8 cellular contexts compared by ENCODE assay signal in the genomic region with DNA sequence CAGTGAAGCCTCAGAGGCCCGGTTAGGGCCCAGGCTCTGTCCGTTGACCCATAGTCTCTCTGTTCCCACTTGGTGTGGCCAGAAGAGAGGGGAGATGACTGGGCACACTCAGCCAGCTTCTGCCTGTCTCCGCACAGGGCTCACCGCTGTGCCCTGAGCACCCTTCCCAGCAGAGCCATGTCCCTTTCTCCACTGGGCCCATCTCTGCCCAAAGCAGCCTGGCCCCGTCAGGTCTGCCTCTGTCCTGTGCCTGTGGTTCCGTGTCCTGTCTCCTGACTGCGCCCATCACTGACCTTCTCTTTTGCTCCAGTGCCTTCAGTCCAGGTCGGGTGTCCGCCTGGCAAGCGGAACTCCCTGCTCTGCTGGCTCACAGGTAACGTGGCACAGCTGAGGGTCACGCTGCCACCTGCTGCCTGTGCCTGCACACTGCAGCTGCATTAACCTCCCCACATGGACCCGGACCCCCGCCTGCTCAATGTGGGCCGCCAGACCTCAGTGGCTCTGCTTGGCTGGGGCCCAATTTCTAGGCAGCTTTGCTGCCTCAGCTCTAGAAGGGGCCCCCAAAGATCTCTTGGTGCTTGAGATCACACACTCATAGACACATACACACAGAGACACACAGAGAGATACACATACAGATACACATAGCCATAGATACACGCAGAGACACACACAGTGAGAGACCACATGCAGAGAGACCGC. TPM values are rescaled to one million over a fixed set of nuclear protein-coding genes. Genes with fewer than 3 reads are reported as not detected.
A peak's percentile ranks its signal among the peaks of the same experiment; 100 is the strongest.
DNase-seq lines count a peak whose midpoint lies in the region; ATAC-seq and TF ChIP-seq lines count a peak whose summit lies in the region.

No MANE protein-coding gene starts in this region.

- H2AFZ ChIP-seq in GM23248, result no peak overlapping the region

- H3K9me3 ChIP-seq in GM23248 (ENCODE audit: low read depth), result no peaks in the 10 kb centered on the region

- TF ChIP-seq CTCF in cardiac fibroblast (IDR thresholded peaks at IDR 0.05; ENCODE audit: low read depth, low read length), result peak; percentile 85

- no peaks in the 10 kb centered on the region for H3K27me3 ChIP-seq in GM23248 (replicated peaks; ENCODE audit: insufficient read depth)

- 59 to 61% methylated on average over 16 to 17 of the region's 17 CpGs for WGBS in GM23248 (ENCODE audit: low coverage in 1 of 2, low lambda C conversion rate in 2 of 2, missing lambda C conversion rate in 2 of 2), 2 experiments

- H3K79me2 ChIP-seq in GM23248 (ENCODE audit: insufficient read depth), result no peaks in the 10 kb centered on the region

- no peak overlapping the region for H3K4me3 ChIP-seq in GM23248
- H3K4me3 ChIP-seq in cardiac fibroblast (replicated peaks in 1 of 2; ENCODE audit: low read depth in 2 of 2, low read length in 2 of 2), result no peak overlapping the region

- no peaks in the 10 kb centered on the region for H3K4me1 ChIP-seq in GM23248 (ENCODE audit: insufficient read depth)

- no peaks in the 10 kb centered on the region for H3K36me3 ChIP-seq in GM23248 (ENCODE audit: low read depth)

- DNase-seq in GM03348 (ENCODE audit: low spot score), result peak; percentile 82
- DNase-seq in GM23248, result peak; percentile 60
- DNase-seq in NCI-H1092 (lab: John Stamatoyannopoulos, UW), result peak; percentile 12
- DNase-seq in cardiac fibroblast (ENCODE audit: low read depth in 2 of 2), result peak; percentile 52 to 61
- DNase-seq in left colon, result peak; percentile 79 to 85
- peak; percentile 78 for DNase-seq in stimulated activated CD4-positive, alpha-beta T cell treated with anti-CD3 and anti-CD28 coated beads, Interleukin-4, amount 100 ng/mL, for 24 hours
- DNase-seq in NOMO-1 treated with DMSO at 0.1 percent for 48 hours (lab: John Stamatoyannopoulos, UW; ENCODE audit: unreplicated experiment), result no peak

- H3K4me2 ChIP-seq in GM23248 (ENCODE audit: unreplicated experiment), result no peak overlapping the region

- intact Hi-C loops in left colon (cut with DNase I, micrococcal nuclease), result loop anchor here in 1 of 2 donors (5.0 kb wide), 1 partner anchor 164 kb away; the partner anchor contains the start of gene KANSL3

- H3F3A ChIP-seq in GM23248 (ENCODE audit: insufficient read depth), result no peaks in the 10 kb centered on the region

- no peaks in the 10 kb centered on the region for H3K9me2 ChIP-seq in GM23248 (ENCODE audit: insufficient read depth)

- no peak overlapping the region for H3K27ac ChIP-seq in GM23248

- no peak overlapping the region for H3K9ac ChIP-seq in GM23248

- peak; percentile 88 to 92 for ATAC-seq in activated CD4-positive, CD25-positive, alpha-beta regulatory T cell treated with anti-CD3 and anti-CD28 coated beads, Interleukin-2, amount 50 U/mL, for 24 hours
- peak; percentile 93 for ATAC-seq in left colon

- no peaks in the 10 kb centered on the region for H4K20me1 ChIP-seq in GM23248 (ENCODE audit: insufficient read depth)

- in situ Hi-C loops in GM23248 (cut with MboI), result no loop called here

RNA-seq across cellular contexts. Expression of gene CNNM3, which starts 15.2 kb away (rescaled TPM):
- 5.0 and 5.2 TPM in 2 replicates for total RNA-seq in GM23248 (2014; rRNA removed; shearing (Covaris generic))
- 0.94 and 0.98 TPM in 2 replicates for polyA plus RNA-seq in GM23248 (2016; fragmentation: Nextera tagmentation; extraction: Ambion mirVana)
- total RNA-seq in left colon, result 10 to 100 TPM; 25.4 to 25.8 TPM

RNA-seq across cellular contexts. Expression of gene CNNM4, which starts 40.2 kb away (rescaled TPM):
- 4.8 and 6.1 TPM in 2 replicates for total RNA-seq in GM23248 (2014; rRNA removed; shearing (Covaris generic))
- polyA plus RNA-seq in GM23248 (2016; fragmentation: Nextera tagmentation; extraction: Ambion mirVana), result 2.4 and 2.8 TPM in 2 replicates
- total RNA-seq in left colon, result 100 to 1,000 TPM in 1 of 2 donors, 10 to 100 TPM in 1; 98.5 to 142 TPM

RNA-seq across cellular contexts. Expression of gene ANKRD23, which starts 42.9 kb away (rescaled TPM):
- total RNA-seq in GM23248 (2014; rRNA removed; shearing (Covaris generic)), result 0.76 and 1.1 TPM in 2 replicates
- polyA plus RNA-seq in GM23248 (2016; fragmentation: Nextera tagmentation; extraction: Ambion mirVana), result 0.95 and 1.4 TPM in 2 replicates
- total RNA-seq in left colon, result 1 to 10 TPM; 3.7 to 4.3 TPM

RNA-seq across cellular contexts. Expression of gene ANKRD39, which starts 56.9 kb away (rescaled TPM):
- 5.3 and 10.9 TPM in 2 replicates for total RNA-seq in GM23248 (2014; rRNA removed; shearing (Covaris generic))
- polyA plus RNA-seq in GM23248 (2016; fragmentation: Nextera tagmentation; extraction: Ambion mirVana), result 12.3 and 14.4 TPM in 2 replicates
- total RNA-seq in left colon, result 10 to 100 TPM in 1 of 2 donors, 1 to 10 TPM in 1; 9.5 to 11.7 TPM

Comparison
In these comparisons a context has a peak if more than half of its experiments do, and no peak if none do; other contexts are left out.
1. RNA of gene CNNM4, which starts 40.2 kb away (total RNA-seq): 98.5 to 142 TPM in left colon; 4.8 to 6.1 TPM in GM23248; every median in the first group is over 10 times any median in the second.